1 cellular context compared by ENCODE assay signal in the genomic region with DNA sequence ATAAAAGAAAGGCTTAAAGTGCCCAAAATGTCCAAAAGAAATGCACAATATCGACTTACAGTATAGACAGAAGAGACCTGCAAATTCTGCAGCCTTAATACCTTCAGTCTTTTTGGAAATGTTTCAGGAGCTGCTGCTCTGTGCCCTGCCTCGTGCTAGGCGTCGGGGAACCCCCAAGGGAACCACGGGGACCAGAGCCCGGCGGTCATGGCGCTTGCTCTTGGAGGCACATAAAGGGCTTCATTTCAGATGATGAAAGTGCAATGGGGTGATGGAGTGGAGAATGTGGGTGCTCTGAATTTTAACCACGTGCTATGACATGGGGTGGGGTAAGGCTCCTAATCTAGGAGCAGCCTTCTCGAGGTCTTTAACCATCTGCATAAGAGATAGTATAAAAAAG.
TF ChIP-seq lines count a peak whose summit lies in the region.

No MANE protein-coding gene starts in this region.

TF ChIP-seq in WTC11, 78 proteins besides CTCF, POLR2A, EP300 and RAD21 (continued from another document):
- TF ChIP-seq, protein P1, sequence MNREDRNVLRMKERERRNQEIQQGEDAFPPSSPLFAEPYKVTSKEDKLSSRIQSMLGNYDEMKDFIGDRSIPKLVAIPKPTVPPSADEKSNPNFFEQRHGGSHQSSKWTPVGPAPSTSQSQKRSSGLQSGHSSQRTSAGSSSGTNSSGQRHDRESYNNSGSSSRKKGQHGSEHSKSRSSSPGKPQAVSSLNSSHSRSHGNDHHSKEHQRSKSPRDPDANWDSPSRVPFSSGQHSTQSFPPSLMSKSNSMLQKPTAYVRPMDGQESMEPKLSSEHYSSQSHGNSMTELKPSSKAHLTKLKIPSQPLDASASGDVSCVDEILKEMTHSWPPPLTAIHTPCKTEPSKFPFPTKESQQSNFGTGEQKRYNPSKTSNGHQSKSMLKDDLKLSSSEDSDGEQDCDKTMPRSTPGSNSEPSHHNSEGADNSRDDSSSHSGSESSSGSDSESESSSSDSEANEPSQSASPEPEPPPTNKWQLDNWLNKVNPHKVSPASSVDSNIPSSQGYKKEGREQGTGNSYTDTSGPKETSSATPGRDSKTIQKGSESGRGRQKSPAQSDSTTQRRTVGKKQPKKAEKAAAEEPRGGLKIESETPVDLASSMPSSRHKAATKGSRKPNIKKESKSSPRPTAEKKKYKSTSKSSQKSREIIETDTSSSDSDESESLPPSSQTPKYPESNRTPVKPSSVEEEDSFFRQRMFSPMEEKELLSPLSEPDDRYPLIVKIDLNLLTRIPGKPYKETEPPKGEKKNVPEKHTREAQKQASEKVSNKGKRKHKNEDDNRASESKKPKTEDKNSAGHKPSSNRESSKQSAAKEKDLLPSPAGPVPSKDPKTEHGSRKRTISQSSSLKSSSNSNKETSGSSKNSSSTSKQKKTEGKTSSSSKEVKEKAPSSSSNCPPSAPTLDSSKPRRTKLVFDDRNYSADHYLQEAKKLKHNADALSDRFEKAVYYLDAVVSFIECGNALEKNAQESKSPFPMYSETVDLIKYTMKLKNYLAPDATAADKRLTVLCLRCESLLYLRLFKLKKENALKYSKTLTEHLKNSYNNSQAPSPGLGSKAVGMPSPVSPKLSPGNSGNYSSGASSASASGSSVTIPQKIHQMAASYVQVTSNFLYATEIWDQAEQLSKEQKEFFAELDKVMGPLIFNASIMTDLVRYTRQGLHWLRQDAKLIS (CRISPR knock-in tag; IDR thresholded peaks at IDR 0.05; ENCODE audit: borderline replicate concordance), result no peak
- no peak for TF ChIP-seq IRF2 (CRISPR knock-in tag; IDR thresholded peaks at IDR 0.05; ENCODE audit: borderline replicate concordance, low read depth)
- TF ChIP-seq, protein P2, sequence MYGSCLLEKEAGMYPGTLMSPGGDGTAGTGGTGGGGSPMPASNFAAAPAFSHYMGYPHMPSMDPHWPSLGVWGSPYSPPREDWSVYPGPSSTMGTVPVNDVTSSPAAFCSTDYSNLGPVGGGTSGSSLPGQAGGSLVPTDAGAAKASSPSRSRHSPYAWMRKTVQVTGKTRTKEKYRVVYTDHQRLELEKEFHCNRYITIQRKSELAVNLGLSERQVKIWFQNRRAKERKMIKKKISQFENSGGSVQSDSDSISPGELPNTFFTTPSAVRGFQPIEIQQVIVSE (CRISPR knock-in tag; IDR thresholded peaks at IDR 0.05; ENCODE audit: borderline replicate concordance), result no peak
- TF ChIP-seq GTF2I (CRISPR knock-in tag; conservative IDR thresholded peaks at IDR 0.05), result no peak
- no peak for TF ChIP-seq ESRRA (CRISPR knock-in tag; IDR thresholded peaks at IDR 0.05; ENCODE audit: borderline replicate concordance)
- no peak for TF ChIP-seq ZNF219 (CRISPR knock-in tag; IDR thresholded peaks at IDR 0.05; ENCODE audit: borderline replicate concordance)
- no peak for TF ChIP-seq FOXK1 (CRISPR knock-in tag; IDR thresholded peaks at IDR 0.05)
- TF ChIP-seq TP53 (CRISPR knock-in tag; IDR thresholded peaks at IDR 0.05), result no peak
- TF ChIP-seq, protein P3, sequence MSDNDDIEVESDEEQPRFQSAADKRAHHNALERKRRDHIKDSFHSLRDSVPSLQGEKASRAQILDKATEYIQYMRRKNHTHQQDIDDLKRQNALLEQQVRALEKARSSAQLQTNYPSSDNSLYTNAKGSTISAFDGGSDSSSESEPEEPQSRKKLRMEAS (CRISPR knock-in tag; IDR thresholded peaks at IDR 0.05), result no peak
